In the genomic region with DNA sequence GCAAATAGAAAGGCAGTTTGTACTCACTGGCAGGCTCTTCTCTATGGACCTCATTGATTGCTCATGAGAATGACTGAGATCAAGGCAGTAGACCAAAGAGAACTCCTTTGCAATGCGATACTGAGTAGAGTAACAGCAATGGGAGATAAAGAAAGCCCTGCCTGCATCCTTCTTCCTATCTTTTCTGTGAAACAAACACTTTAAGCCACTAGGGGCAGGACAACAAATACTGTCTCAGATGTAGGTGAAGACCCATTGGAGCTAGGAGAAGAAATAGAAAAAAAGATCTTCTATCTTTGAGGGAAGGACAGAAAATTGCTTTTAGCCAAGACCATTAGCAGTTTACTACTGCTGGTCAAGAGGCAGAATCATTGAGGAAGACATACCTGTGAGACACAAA, we compare ENCODE assay signal across 18 cellular contexts.
DNase-seq lines count a peak whose midpoint lies in the region; ATAC-seq, FAIRE-seq and TF ChIP-seq lines count a peak whose summit lies in the region.
"Had no signal": no experiment of that assay in that cellular context is flagged by ENCODE, and none has a peak within 500 bp of the region (broad histone marks: within the 10 kb centered on the region; RNA-seq: fewer than 3 reads in every experiment).

No MANE protein-coding gene starts in this region.

- no peak overlapping the region for H3K4me2 ChIP-seq in OCI-LY3 (ENCODE audit: low read length)

- POLR2A ChIA-PET in A673 (lab: Charles Lee; ENCODE audit: low non-redundant PET): interaction anchor here (0.6 kb wide), 1 partner anchor 13 kb away, joined by 3 read pairs; no protein-coding TSS in a partner anchor

- H3K79me2 ChIP-seq in OCI-LY3 (ENCODE audit: low read length): no peaks in the 10 kb centered on the region

- H3K4me3 ChIP-seq in A673 (ENCODE audit: low read depth, low read length, poor library complexity, severe bottlenecking) (no peak overlapping the region), OCI-LY3 (ENCODE audit: low read length) (no peak overlapping the region), endodermal cell (ENCODE audit: low read length) (no peak overlapping the region), aorta (ENCODE audit: low read length in 2 of 2) (no peak overlapping the region)

- no peaks in the 10 kb centered on the region for H3K4me1 Mint-ChIP-seq in endodermal cell
- H3K4me1 Mint-ChIP-seq in T-helper 17 cell: no peaks in the 10 kb centered on the region
- H3K4me1 Mint-ChIP-seq: CD4-positive, CD25-positive, alpha-beta regulatory T cell had no signal

- CTCF ChIA-PET in A673 (lab: Charles Lee): no interaction called here

- H3K4me3 Mint-ChIP-seq in endodermal cell: no peak overlapping the region
- no peak overlapping the region for H3K4me3 Mint-ChIP-seq in T-helper 17 cell
- H3K4me3 Mint-ChIP-seq: CD4-positive, CD25-positive, alpha-beta regulatory T cell had no signal

- H3K36me3 ChIP-seq in A673 (ENCODE audit: insufficient read depth, low read length, poor library complexity, severe bottlenecking): no peaks in the 10 kb centered on the region
- no peaks in the 10 kb centered on the region for H3K36me3 ChIP-seq in OCI-LY3 (replicated peaks; ENCODE audit: low read depth, low read length)
- no peaks in the 10 kb centered on the region for H3K36me3 ChIP-seq in endodermal cell (ENCODE audit: control insufficient read depth, insufficient read depth, low read length)
- H3K36me3 ChIP-seq in aorta (ENCODE audit: control insufficient read depth in 1 of 2, insufficient read depth in 2 of 2, low read length in 1 of 2): no peaks in the 10 kb centered on the region

- peaks cover 17% of the 10 kb centered on the region for H3K9me3 Mint-ChIP-seq in endodermal cell

- no peaks in the 10 kb centered on the region for H3K27me3 Mint-ChIP-seq in endodermal cell (ENCODE audit: insufficient read depth)
- H3K27me3 Mint-ChIP-seq in T-helper 17 cell: no peaks in the 10 kb centered on the region
- H3K27me3 Mint-ChIP-seq: CD4-positive, CD25-positive, alpha-beta regulatory T cell had no signal

- no peak for FAIRE-seq in RCC 7860 (lab: Jason Lieb, UNC)
- FAIRE-seq: A204.1, HTR-8/SVneo had no signal

- no peaks in the 10 kb centered on the region for H4K20me1 ChIP-seq in OCI-LY3 (ENCODE audit: insufficient read depth, low read length)

- no peak overlapping the region for H3K27ac Mint-ChIP-seq in endodermal cell
- H3K27ac Mint-ChIP-seq in T-helper 17 cell: no peak overlapping the region
- H3K27ac Mint-ChIP-seq: CD4-positive, CD25-positive, alpha-beta regulatory T cell had no signal

- peak overlapping the region; percentile 93 for H3K27ac ChIP-seq in A673 (ENCODE audit: low read depth, low read length, poor library complexity, severe bottlenecking)
- H3K27ac ChIP-seq in OCI-LY3 (ENCODE audit: low read length): no peak overlapping the region
- no peak overlapping the region for H3K27ac ChIP-seq in endodermal cell (ENCODE audit: low read depth, low read length)
- H3K27ac ChIP-seq in aorta (ENCODE audit: low read depth in 1 of 2, low read length in 2 of 2): no peak overlapping the region
- H3K27ac ChIP-seq: RWPE1 had no signal

- H3K27me3 ChIP-seq in A673 (replicated peaks; ENCODE audit: insufficient read depth, low read depth, low read length, poor library complexity): no peaks in the 10 kb centered on the region
- H3K27me3 ChIP-seq in OCI-LY3 (ENCODE audit: low read depth, low read length): no peaks in the 10 kb centered on the region
- no peaks in the 10 kb centered on the region for H3K27me3 ChIP-seq in endodermal cell (ENCODE audit: control insufficient read depth, insufficient read depth, low read length, poor library complexity, severe bottlenecking)
- no peaks in the 10 kb centered on the region for H3K27me3 ChIP-seq in aorta (ENCODE audit: control insufficient read depth in 1 of 2, insufficient read depth in 2 of 2, low read length in 1 of 2)

- H3K4me1 ChIP-seq in A673 (ENCODE audit: insufficient read depth, low read length, poor library complexity, severe bottlenecking) (peaks cover 18% of the 10 kb centered on the region), OCI-LY3 (ENCODE audit: low read length) (peaks cover 6% of the 10 kb centered on the region; the same call in 1 of the 2 replicates), endodermal cell (ENCODE audit: control insufficient read depth, insufficient read depth, low read length) (no peaks in the 10 kb centered on the region), aorta (ENCODE audit: control insufficient read depth in 1 of 2, insufficient read depth in 2 of 2, low read length in 2 of 2) (no peaks in the 10 kb centered on the region)

- ATAC-seq in GM19351 (IDR thresholded peaks at IDR 0.05; ENCODE audit: unreplicated experiment): peak; percentile 54
- no peak for ATAC-seq in aorta (ENCODE audit: low FRiP score)
- no peak for ATAC-seq in T-helper 17 cell

- WGBS in endodermal cell (ENCODE audit: insufficient coverage in 1 of 2, insufficient read length in 1 of 2), 2 experiments: 91% methylated on average over 1 of the region's 1 CpG; no CpG with 5 or more reads in 1 of the 2 experiments
- WGBS in aorta, 2 donors: 98 to 100% methylated on average over 1 of the region's 1 CpG

- DNase-seq in A673 (ENCODE audit: low spot score): no peak
- DNase-seq in endodermal cell: no peak
- DNase-seq in aorta: no peak
- no peak for DNase-seq in RCC 7860 (ENCODE audit: low spot score)
- no peak for DNase-seq in T-helper 17 cell
- DNase-seq in putamen (ENCODE audit: low spot score): no peak
- DNase-seq: CD4-positive, CD25-positive, alpha-beta regulatory T cell; DMS79; GDM1; NCI-H1092; NCI-H1694 treated with DMSO at 0.1 percent for 48 hours; NCI-H510A; NCI-H82 had no signal

- BruUV-seq in A673 (replicated peaks; lab: Mats Ljungman, UMichigan): no TSS peak

- no peak overlapping the region for H2AFZ ChIP-seq in OCI-LY3 (ENCODE audit: low read depth, low read length)

- H3K36me3 Mint-ChIP-seq in endodermal cell (ENCODE audit: low read depth): no peaks in the 10 kb centered on the region
- H3K36me3 Mint-ChIP-seq in T-helper 17 cell (ENCODE audit: low read depth): no peaks in the 10 kb centered on the region
- H3K36me3 Mint-ChIP-seq: CD4-positive, CD25-positive, alpha-beta regulatory T cell had no signal

- intact Hi-C loops in A673 (cut with micrococcal nuclease; ENCODE audit: unreplicated experiment) (loop anchor here (2.0 to 10.0 kb wide), 2 partner anchors 138 to 336 kb away; no protein-coding TSS in a partner anchor), aorta (cut with DNase I) (no loop called here)

- TF ChIP-seq CTCF in A673 (conservative IDR thresholded peaks at IDR 0.05; ENCODE audit: low read depth, low read length) (no peak), OCI-LY3 (IDR thresholded peaks at IDR 0.05; ENCODE audit: low read depth, low read length) (peak; percentile 6; the same call in 1 of the 2 replicates), endodermal cell (conservative IDR thresholded peaks at IDR 0.05) (peak; percentile 48)

- H3K9me3 ChIP-seq in A673 (ENCODE audit: low read depth, low read length, poor library complexity, severe bottlenecking) (peaks cover 37% of the 10 kb centered on the region), OCI-LY3 (ENCODE audit: insufficient read depth, low read length) (no peaks in the 10 kb centered on the region), endodermal cell (ENCODE audit: control insufficient read depth, low read length) (peaks cover 20% of the 10 kb centered on the region), aorta (ENCODE audit: control insufficient read depth, low read length) (peaks cover 2% of the 10 kb centered on the region), T-helper 17 cell (ENCODE audit: control insufficient read depth, low read length, poor library complexity, severe bottlenecking) (no peaks in the 10 kb centered on the region)

- H3K9ac ChIP-seq in OCI-LY3 (ENCODE audit: low read length) (no peak overlapping the region), endodermal cell (ENCODE audit: extremely low read depth, low read length, poor library complexity, severe bottlenecking) (no peak overlapping the region)
